In genomic region chr12:55624056-55624455, GRCh38 we compare ENCODE assay signal across 14 cellular contexts. TPM values are rescaled to one million over a fixed set of nuclear protein-coding genes. Genes with fewer than 3 reads are reported as not detected.
DNase-seq lines count a peak whose midpoint lies in the region; ATAC-seq and TF ChIP-seq lines count a peak whose summit lies in the region.
"Had no signal": no experiment of that assay in that cellular context is flagged by ENCODE, and none has a peak within 500 bp of the region (broad histone marks: within the 10 kb centered on the region; RNA-seq: fewer than 3 reads in every experiment).

No MANE protein-coding gene starts in this region.

- H3K4me3 Mint-ChIP-seq in GM23338, result no peak overlapping the region
- H3K4me3 Mint-ChIP-seq: neural crest cell had no signal

- H3K27me3 ChIP-seq in SJCRH30, result no peaks in the 10 kb centered on the region
- H3K27me3 ChIP-seq in GM23338 (ENCODE audit: insufficient read depth), result no peaks in the 10 kb centered on the region
- H3K27me3 ChIP-seq: colonic mucosa, gastroesophageal sphincter had no signal

- ATAC-seq in HG02840 (IDR thresholded peaks at IDR 0.05; ENCODE audit: low FRiP score, unreplicated experiment), result peak; percentile 63
- ATAC-seq in stimulated activated naive CD8-positive, alpha-beta T cell treated with anti-CD3 and anti-CD28 coated beads, Interleukin-15, Interleukin-2, amounts not matched to agents 100 U/mL and 50 U/mL, for 24 hours, result peak; percentile 78
- no peak for ATAC-seq in GM23338
- ATAC-seq: gastroesophageal sphincter had no signal

- peaks cover 5% of the 10 kb centered on the region for H3K4me1 Mint-ChIP-seq in GM23338

- no peak overlapping the region for H3K4me2 ChIP-seq in GM23338

- DNase-seq in stimulated activated CD4-positive, alpha-beta T cell treated with anti-CD3 and anti-CD28 coated beads, Interleukin-15, amount 100 ng/mL, for 24 hours, result peak; percentile 38
- no peak for DNase-seq in stimulated activated CD4-positive, alpha-beta T cell treated with anti-CD3 and anti-CD28 coated beads, Interleukin-12 subunit alpha, Interleukin-12 subunit beta, amount 100 ng/mL, for 4 hours
- DNase-seq in NCI-H226 (peak; percentile 58), SJCRH30 (no peak), GM23338 (ENCODE audit: low spot score) (no peak), NCI-H82 treated with DMSO at 0.1 percent for 48 hours (lab: John Stamatoyannopoulos, UW; ENCODE audit: unreplicated experiment) (no peak)
- peak; percentile 56 for DNase-seq in stimulated activated naive CD8-positive, alpha-beta T cell treated with anti-CD3 and anti-CD28 coated beads, Interleukin-15, Interleukin-2, amounts not matched to agents 100 U/mL and 50 U/mL, for 24 hours
- DNase-seq: activated gamma-delta T cell treated with Interleukin-2 at 50 U/mL for 16 hours, colonic mucosa, spleen had no signal

- TF ChIP-seq CTCF in GM23338 (conservative IDR thresholded peaks at IDR 0.05; ENCODE audit: low read depth in 2 of 2), result no peak

- no peaks in the 10 kb centered on the region for H3K9me3 Mint-ChIP-seq in GM23338
- H3K9me3 Mint-ChIP-seq: neural crest cell had no signal

- no peaks in the 10 kb centered on the region for H3K9me3 ChIP-seq in SJCRH30 (replicated peaks)
- H3K9me3 ChIP-seq: colonic mucosa, gastroesophageal sphincter, spleen had no signal

- H3K4me1 ChIP-seq in SJCRH30 (no peaks in the 10 kb centered on the region), GM23338 (ENCODE audit: insufficient read depth) (0 out of 2 replicates have a peak, but pooled peaks cover 6% of the 10 kb centered on the region)
- H3K4me1 ChIP-seq: colonic mucosa had no signal

- H3K36me3 ChIP-seq in SJCRH30, result no peaks in the 10 kb centered on the region
- no peaks in the 10 kb centered on the region for H3K36me3 ChIP-seq in GM23338 (ENCODE audit: insufficient read depth)
- H3K36me3 ChIP-seq: colonic mucosa, gastroesophageal sphincter, spleen had no signal

- H3K27ac Mint-ChIP-seq in GM23338, result no peak overlapping the region

- peaks cover 7% of the 10 kb centered on the region; the same call in 1 of the 2 replicates for H3K9me2 ChIP-seq in GM23338 (ENCODE audit: insufficient read depth)

- H3K27ac ChIP-seq in SJCRH30, result no peak overlapping the region
- no peak overlapping the region for H3K27ac ChIP-seq in GM23338 (ENCODE audit: low read depth)
- H3K27ac ChIP-seq: colonic mucosa, gastroesophageal sphincter, spleen had no signal

- H3K36me3 Mint-ChIP-seq in GM23338 (ENCODE audit: low read depth), result no peaks in the 10 kb centered on the region

- no peak overlapping the region for H2AFZ ChIP-seq in GM23338

- no peaks in the 10 kb centered on the region for H3K27me3 Mint-ChIP-seq in GM23338 (ENCODE audit: insufficient read depth, low read depth, poor library complexity)

- H3F3A ChIP-seq in GM23338 (replicated peaks; ENCODE audit: low read depth), result no peaks in the 10 kb centered on the region

- H3K4me3 ChIP-seq in SJCRH30 (no peak overlapping the region), GM23338 (no peak overlapping the region)
- H3K4me3 ChIP-seq: colonic mucosa, gastroesophageal sphincter, spleen had no signal

- H3K79me2 ChIP-seq in GM23338 (replicated peaks; ENCODE audit: insufficient read depth), result no peaks in the 10 kb centered on the region

- H4K20me1 ChIP-seq in GM23338 (replicated peaks; ENCODE audit: insufficient read depth), result no peaks in the 10 kb centered on the region

TF ChIP-seq in GM23338, 12 proteins besides CTCF, POLR2A, EP300 and RAD21:
- no peak for TF ChIP-seq POLR2AphosphoS5 (IDR thresholded peaks at IDR 0.05; ENCODE audit: low read depth)
- no peak for TF ChIP-seq REST (IDR thresholded peaks at IDR 0.05; ENCODE audit: unreplicated experiment)
- no peak for TF ChIP-seq STAT1 (IDR thresholded peaks at IDR 0.05; ENCODE audit: unreplicated experiment)

RNA-seq across cellular contexts. Expression of gene OR10P1, which starts 12.6 kb away (rescaled TPM):
- not detected in 2 replicates for total RNA-seq in SJCRH30 (2014; rRNA removed; shearing (Covaris generic))
- total RNA-seq in GM23338 (2014; rRNA removed; shearing (Covaris generic)), result not detected in 2 replicates
- polyA plus RNA-seq in GM23338 (2016; fragmentation: Nextera tagmentation; extraction: Ambion mirVana), result not detected in 2 replicates
- total RNA-seq: colonic mucosa, gastroesophageal sphincter, neural crest cell, OCI-LY7, spleen had no signal
- polyA plus RNA-seq: spleen had no signal

RNA-seq across cellular contexts. Expression of gene OR2AP1, which starts 51.8 kb away (rescaled TPM):
- total RNA-seq in SJCRH30 (2014; rRNA removed; shearing (Covaris generic)), result not detected in 2 replicates
- total RNA-seq in GM23338 (2014; rRNA removed; shearing (Covaris generic)), result not detected in 2 replicates
- polyA plus RNA-seq in GM23338 (2016; fragmentation: Nextera tagmentation; extraction: Ambion mirVana), result not detected in 2 replicates
- total RNA-seq: colonic mucosa, gastroesophageal sphincter, neural crest cell, OCI-LY7, spleen had no signal
- polyA plus RNA-seq: spleen had no signal

Comparison
In these comparisons a context has a peak if more than half of its experiments do, and no peak if none do; other contexts are left out.
1. DNase-seq: peak in stimulated activated CD4-positive, alpha-beta T cell treated with anti-CD3 and anti-CD28 coated beads, Interleukin-15, amount 100 ng/mL, for 24 hours (single experiment), NCI-H226 (single experiment) and stimulated activated naive CD8-positive, alpha-beta T cell treated with anti-CD3 and anti-CD28 coated beads, Interleukin-15, Interleukin-2, amounts not matched to agents 100 U/mL and 50 U/mL, for 24 hours (single experiment); none in stimulated activated CD4-positive, alpha-beta T cell treated with anti-CD3 and anti-CD28 coated beads, Interleukin-12 subunit alpha, Interleukin-12 subunit beta, amount 100 ng/mL, for 4 hours (single experiment), SJCRH30 (0 of 2), GM23338 (single experiment) and NCI-H82 treated with DMSO at 0.1 percent for 48 hours (single experiment).